Comparison of ENCODE assay signal across 10 cellular contexts in the genomic region with DNA sequence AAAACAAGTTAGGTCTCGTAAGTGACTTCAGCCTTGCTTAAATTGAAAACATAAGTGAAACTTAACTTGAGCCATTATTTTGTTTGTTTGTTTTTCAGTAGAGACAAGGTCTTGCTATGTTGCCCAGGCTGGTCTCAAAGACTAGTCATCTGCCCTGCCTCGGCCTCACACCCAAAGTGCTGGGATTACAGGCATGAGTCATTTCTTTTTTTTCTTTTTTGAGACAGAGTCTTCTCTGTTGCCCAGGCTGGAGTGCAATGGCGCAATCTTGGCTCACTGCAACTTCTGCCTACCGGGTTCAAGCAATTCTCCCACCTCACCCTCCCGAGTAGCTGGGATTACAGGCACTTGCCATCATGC. TPM values are rescaled to one million over a fixed set of nuclear protein-coding genes. Genes with fewer than 3 reads are reported as not detected.
DNase-seq lines count a peak whose midpoint lies in the region; ATAC-seq, FAIRE-seq and TF ChIP-seq lines count a peak whose summit lies in the region.
"Not testable (repeated sequence)": the region's sequence is repeated elsewhere in the genome, so short reads cannot be mapped to it uniquely, and the experiment has no call there.
"Had no signal": no experiment of that assay in that cellular context is flagged by ENCODE, and none has a peak within 500 bp of the region (broad histone marks: within the 10 kb centered on the region; RNA-seq: fewer than 3 reads in every experiment).

No MANE protein-coding gene starts in this region.

- H3K27ac Mint-ChIP-seq in activated naive CD4-positive, alpha-beta T cell treated with anti-CD3 and anti-CD28 coated beads, Interleukin-2, amount 50 U/mL, for 72 hours = peak overlapping the region; percentile 97 to 100

- not testable (repeated sequence) for FAIRE-seq in small intestine (lab: Jason Lieb, UNC)

- H3K4me1 ChIP-seq in SJSA1 (replicated peaks) = peaks cover 21% of the 10 kb centered on the region
- not testable (repeated sequence) for H3K4me1 ChIP-seq in small intestine (ENCODE audit: control insufficient read depth in 2 of 2, insufficient read depth in 1 of 2, low read depth in 1 of 2, low read length in 1 of 2)

- POLR2A ChIA-PET in GM10248 (lab: Yijun Ruan, JAX) = interaction anchor here (1.0 to 1.4 kb wide), 2 partner anchors 10 to 21 kb away, joined by 4 read pairs; a partner anchor contains a TSS

- H3K36me3 Mint-ChIP-seq in activated naive CD4-positive, alpha-beta T cell treated with anti-CD3 and anti-CD28 coated beads, Interleukin-2, amount 50 U/mL, for 72 hours = peaks cover 0 to 17% of the 10 kb centered on the region in 2 donors

- H3K27ac ChIP-seq in SJSA1 = peak overlapping the region; percentile 45
- peak overlapping the region; percentile 98 for H3K27ac ChIP-seq in epithelial cell of prostate
- peak overlapping the region; percentile 57 for H3K27ac ChIP-seq in layer of hippocampus (ENCODE audit: low read depth, low read length)
- H3K27ac ChIP-seq in small intestine (ENCODE audit: low read depth in 1 of 2, low read length in 1 of 2) = peak overlapping the region; percentile 16 to 88

- ATAC-seq in activated naive CD4-positive, alpha-beta T cell treated with anti-CD3 and anti-CD28 coated beads, Interleukin-2, amount 50 U/mL, for 72 hours = peak; percentile 39 to 49

- in situ Hi-C loops in ACHN (cut with HindIII; ENCODE audit: low pct_ligation_motif_present, low pct_unique_long_range_greater_than_20kb, low sequenced_read_pairs) = not testable (repeated sequence)

- not testable (repeated sequence) for H3K27me3 ChIP-seq in SJSA1 (replicated peaks); small intestine (ENCODE audit: control insufficient read depth in 2 of 2, insufficient read depth in 2 of 2, low read length in 2 of 2)
- H3K27me3 ChIP-seq in layer of hippocampus (ENCODE audit: control insufficient read depth, insufficient read depth, low read length) = peaks cover 13% of the 10 kb centered on the region

- not testable (repeated sequence) for TF ChIP-seq CTCF in GM10248 (IDR thresholded peaks at IDR 0.05; ENCODE audit: control extremely low read depth, extremely low read depth, low read depth, missing control alignments)

- not testable (repeated sequence) for H3K9me3 Mint-ChIP-seq in activated naive CD4-positive, alpha-beta T cell treated with anti-CD3 and anti-CD28 coated beads, Interleukin-2, amount 50 U/mL, for 72 hours

- H3K4me3 ChIP-seq in SJSA1; small intestine (ENCODE audit: low read depth in 1 of 2, low read length in 2 of 2): not testable (repeated sequence)

- 41 to 54% (median 48%) methylated on average over 5 of the region's 5 CpGs for WGBS in small intestine, 3 donors

- DNase-seq in ACHN (peak; percentile 20), GM10248 (ENCODE audit: extremely low spot score) (peak; percentile 29), LoVo (ENCODE audit: low spot score) (peak; percentile 74), SJSA1 (ENCODE audit: low read depth in 1 of 2, low spot score in 2 of 2) (peak; percentile 69 to 76), epithelial cell of prostate (ENCODE audit: low read depth, low spot score) (peak; percentile 97), small intestine (peak; percentile 62)
- peak in 1 of 2 donors; percentile 49 for DNase-seq in activated naive CD4-positive, alpha-beta T cell treated with anti-CD3 and anti-CD28 coated beads, Interleukin-2, amount 50 U/mL, for 72 hours (ENCODE audit: low spot score in 2 of 2)

- not testable (repeated sequence) for H3K9me3 ChIP-seq in SJSA1 (replicated peaks); small intestine (ENCODE audit: control insufficient read depth, low read depth)

- not testable (repeated sequence) for H3K36me3 ChIP-seq in SJSA1; small intestine (ENCODE audit: control insufficient read depth in 2 of 2, insufficient read depth in 2 of 2, low read length in 2 of 2)

- CTCF ChIA-PET in GM10248 (lab: Yijun Ruan, JAX) = interaction anchor here (1.3 to 16.1 kb wide), 5 partner anchors 15 to 86 kb away, joined by 3 to 136 read pairs (median 7); a partner anchor contains a TSS

RNA-seq across cellular contexts. Expression of a gene that starts 4.1 kb away (rescaled TPM):
- 0.11 and 0.66 TPM in 2 replicates for total RNA-seq in SJSA1 (2014; rRNA removed; shearing (Covaris generic))
- total RNA-seq in activated naive CD4-positive, alpha-beta T cell treated with anti-CD3 and anti-CD28 coated beads, Interleukin-2, amount 50 U/mL, for 72 hours = 10 to 100 TPM in 1 of 2 donors, 1 to 10 TPM in 1; 2.6 to 11.0 TPM
- polyA plus RNA-seq in small intestine = under 1 TPM in 1 of 3 donors, not detected in 2; 0.28 TPM
- total RNA-seq: H9 had no signal

RNA-seq across cellular contexts. Expression of a gene that starts 11.8 kb away (rescaled TPM):
- 3.2 and 12.6 TPM in 2 replicates for total RNA-seq in SJSA1 (2014; rRNA removed; shearing (Covaris generic))
- total RNA-seq in activated naive CD4-positive, alpha-beta T cell treated with anti-CD3 and anti-CD28 coated beads, Interleukin-2, amount 50 U/mL, for 72 hours = 10 to 100 TPM; 20.8 to 74.5 TPM
- 100 to 1,000 TPM in 1 of 3 donors, 10 to 100 TPM in 2; 81.4 to 172 (median 98.5) TPM for polyA plus RNA-seq in small intestine

RNA-seq across cellular contexts. Expression of a gene that starts 16.2 kb away (rescaled TPM):
- 2.0 and 6.3 TPM in 2 replicates for total RNA-seq in SJSA1 (2014; rRNA removed; shearing (Covaris generic))
- 1 to 10 TPM in 1 of 2 donors, not detected in 1; 4.8 TPM for total RNA-seq in activated naive CD4-positive, alpha-beta T cell treated with anti-CD3 and anti-CD28 coated beads, Interleukin-2, amount 50 U/mL, for 72 hours
- 1 to 10 TPM; 2.2 to 2.7 (median 2.5) TPM for polyA plus RNA-seq in small intestine

RNA-seq across cellular contexts. Expression of a gene that starts 21.1 kb away (rescaled TPM):
- total RNA-seq in SJSA1 (2014; rRNA removed; shearing (Covaris generic)) = not detected in 2 replicates
- total RNA-seq in activated naive CD4-positive, alpha-beta T cell treated with anti-CD3 and anti-CD28 coated beads, Interleukin-2, amount 50 U/mL, for 72 hours = 1 to 10 TPM in 1 of 2 donors, under 1 TPM in 1; 0.80 to 3.9 TPM
- polyA plus RNA-seq in small intestine = under 1 TPM in 1 of 3 donors, not detected in 2; 0.33 TPM
- total RNA-seq: A673 had no signal

RNA-seq across cellular contexts. Expression of a gene that starts 33.6 kb away (rescaled TPM):
- 106 and 113 TPM in 2 replicates for total RNA-seq in SJSA1 (2014; rRNA removed; shearing (Covaris generic))
- total RNA-seq in activated naive CD4-positive, alpha-beta T cell treated with anti-CD3 and anti-CD28 coated beads, Interleukin-2, amount 50 U/mL, for 72 hours = 100 to 1,000 TPM; 121 to 130 TPM
- polyA plus RNA-seq in small intestine = 10 to 100 TPM; 39.4 to 45.9 (median 40.3) TPM

Comparison
In these comparisons a context has a peak if more than half of its experiments do, and no peak if none do; other contexts are left out.
1. H3K27ac ChIP-seq: peak in every context shown above with its lines; median percentile 98 in epithelial cell of prostate; 57 in layer of hippocampus; 52 in small intestine; 45 in SJSA1.